ENCODE assay signal across 15 cellular contexts in the genomic region with DNA sequence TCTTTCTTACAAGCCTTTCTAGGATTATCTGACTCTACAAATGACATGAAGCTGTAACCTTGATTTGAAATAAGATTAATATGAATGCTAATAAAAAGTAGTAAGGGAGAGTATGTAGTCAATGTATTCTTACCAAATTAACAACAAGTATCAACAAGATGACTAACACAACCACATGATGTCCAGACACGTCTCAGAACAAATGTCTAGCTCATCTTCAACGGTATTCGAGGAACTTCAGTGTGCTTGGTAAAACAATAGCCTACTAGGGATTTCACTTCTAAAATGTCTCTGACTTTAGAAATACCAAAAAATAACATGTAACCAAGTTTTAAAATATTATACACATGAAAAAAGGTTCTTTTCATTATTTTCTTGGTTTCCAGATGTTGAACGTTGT. TPM values are rescaled to one million over a fixed set of nuclear protein-coding genes. Genes with fewer than 3 reads are reported as not detected.
DNase-seq lines count a peak whose midpoint lies in the region; ATAC-seq and TF ChIP-seq lines count a peak whose summit lies in the region.
"Had no signal": no experiment of that assay in that cellular context is flagged by ENCODE, and none has a peak within 500 bp of the region (broad histone marks: within the 10 kb centered on the region; RNA-seq: fewer than 3 reads in every experiment).

No MANE protein-coding gene starts in this region.

- H3K27me3 ChIP-seq in Loucy (ENCODE audit: insufficient read depth, low read length, poor library complexity, severe bottlenecking): no peaks in the 10 kb centered on the region
- H3K27me3 ChIP-seq in thyroid gland: no peaks in the 10 kb centered on the region
- H3K27me3 ChIP-seq: pancreas had no signal

- POLR2A ChIA-PET in activated CD8-positive, alpha-beta T cell treated with anti-CD3 and anti-CD28 coated beads for 36 hours (lab: Charles Lee): interaction anchor here (0.6 to 1.4 kb wide), 3 partner anchors 9 to 53 kb away, joined by 3 to 4 read pairs (median 3); no protein-coding TSS in a partner anchor
- POLR2A ChIA-PET in activated CD8-positive, alpha-beta T cell treated with anti-CD3 and anti-CD28 coated beads, Interleukin-2, amount 10 ng/mL, durations not matched to agents 7 days and 5 days (lab: Charles Lee): no interaction called here

- H3K9me2 ChIP-seq in Loucy (replicated peaks; ENCODE audit: low read depth, low read length): no peaks in the 10 kb centered on the region

- H3K36me3 ChIP-seq in Loucy (ENCODE audit: insufficient read depth, low read length) (no peaks in the 10 kb centered on the region), thyroid gland (no peaks in the 10 kb centered on the region)
- H3K36me3 ChIP-seq: pancreas had no signal

- peaks cover 24% of the 10 kb centered on the region for H3K36me3 Mint-ChIP-seq in activated CD8-positive, alpha-beta T cell treated with anti-CD3 and anti-CD28 coated beads for 36 hours (ENCODE audit: low read depth)
- H3K36me3 Mint-ChIP-seq in activated CD8-positive, alpha-beta T cell treated with anti-CD3 and anti-CD28 coated beads, Interleukin-2, amount 10 ng/mL, durations not matched to agents 7 days and 5 days (ENCODE audit: low read depth): peaks cover 29% of the 10 kb centered on the region
- peaks cover 5% of the 10 kb centered on the region for H3K36me3 Mint-ChIP-seq in endothelial cell (ENCODE audit: low read depth, unreplicated experiment)

- DNase-seq in activated CD8-positive, alpha-beta T cell treated with anti-CD3 and anti-CD28 coated beads for 36 hours: no peak
- DNase-seq in activated CD8-positive, alpha-beta T cell treated with anti-CD3 and anti-CD28 coated beads, Interleukin-2, amount 10 ng/mL, durations not matched to agents 7 days and 5 days: no peak
- no peak for DNase-seq in endothelial cell (ENCODE audit: low spot score)
- peak; percentile 43 for DNase-seq in renal cortical epithelial cell (ENCODE audit: low read depth)
- DNase-seq in germinal center (ENCODE audit: low spot score): no peak
- DNase-seq in thyroid gland: no peak
- DNase-seq in NCI-H187 (lab: John Stamatoyannopoulos, UW): no peak
- DNase-seq: activated T-cell treated with anti-CD3 and anti-CD28 coated beads, Interleukin-2, amount 50 U/mL, for 1 hour; GF-D8; left ventricle myocardium superior; pancreas; stimulated activated CD4-positive, alpha-beta T cell treated with anti-CD3 and anti-CD28 coated beads, Interleukin-2, amount 100 ng/mL, for 48 hours had no signal

- peaks cover 19% of the 10 kb centered on the region for H4K20me1 ChIP-seq in Loucy (ENCODE audit: insufficient read depth, low read length, poor library complexity, severe bottlenecking)

- no peaks in the 10 kb centered on the region for H3K27me3 Mint-ChIP-seq in activated CD8-positive, alpha-beta T cell treated with anti-CD3 and anti-CD28 coated beads for 36 hours
- no peaks in the 10 kb centered on the region for H3K27me3 Mint-ChIP-seq in activated CD8-positive, alpha-beta T cell treated with anti-CD3 and anti-CD28 coated beads, Interleukin-2, amount 10 ng/mL, durations not matched to agents 7 days and 5 days (ENCODE audit: low read depth)
- H3K27me3 Mint-ChIP-seq in endothelial cell (ENCODE audit: unreplicated experiment): peaks cover 13% of the 10 kb centered on the region
- H3K27me3 Mint-ChIP-seq: central memory CD8-positive, alpha-beta T cell had no signal

- H3K4me1 ChIP-seq in Loucy (ENCODE audit: insufficient read depth, low read length, poor library complexity, severe bottlenecking): peaks cover 55% of the 10 kb centered on the region
- H3K4me1 ChIP-seq in thyroid gland: peaks cover 13 to 16% of the 10 kb centered on the region in 2 donors

- TF ChIP-seq CTCF in activated CD8-positive, alpha-beta T cell treated with anti-CD3 and anti-CD28 coated beads for 36 hours (IDR thresholded peaks at IDR 0.05): no peak
- TF ChIP-seq CTCF in Loucy (conservative IDR thresholded peaks at IDR 0.05; ENCODE audit: low read length) (no peak), endothelial cell (IDR thresholded peaks at IDR 0.05; ENCODE audit: unreplicated experiment) (no peak), thyroid gland (IDR thresholded peaks at IDR 0.05) (no peak)

- H3K9me3 Mint-ChIP-seq in activated CD8-positive, alpha-beta T cell treated with anti-CD3 and anti-CD28 coated beads for 36 hours: no peaks in the 10 kb centered on the region
- no peaks in the 10 kb centered on the region for H3K9me3 Mint-ChIP-seq in activated CD8-positive, alpha-beta T cell treated with anti-CD3 and anti-CD28 coated beads, Interleukin-2, amount 10 ng/mL, durations not matched to agents 7 days and 5 days (ENCODE audit: insufficient read depth)
- H3K9me3 Mint-ChIP-seq in endothelial cell (ENCODE audit: unreplicated experiment): no peaks in the 10 kb centered on the region
- H3K9me3 Mint-ChIP-seq: central memory CD8-positive, alpha-beta T cell had no signal

- H3K27ac ChIP-seq in thyroid gland: no peak overlapping the region
- H3K27ac ChIP-seq: pancreas had no signal

- no peak overlapping the region for H2AFZ ChIP-seq in Loucy (ENCODE audit: low read length)

- H3K4me2 ChIP-seq in Loucy (ENCODE audit: low read depth, low read length, poor library complexity, severe bottlenecking): peak overlapping the region; percentile 85

- no peak overlapping the region for H3K4me3 Mint-ChIP-seq in activated CD8-positive, alpha-beta T cell treated with anti-CD3 and anti-CD28 coated beads for 36 hours
- no peak overlapping the region for H3K4me3 Mint-ChIP-seq in activated CD8-positive, alpha-beta T cell treated with anti-CD3 and anti-CD28 coated beads, Interleukin-2, amount 10 ng/mL, durations not matched to agents 7 days and 5 days
- H3K4me3 Mint-ChIP-seq in endothelial cell (ENCODE audit: unreplicated experiment): no peak overlapping the region
- H3K4me3 Mint-ChIP-seq: central memory CD8-positive, alpha-beta T cell had no signal

- 82 to 85% methylated on average over 4 of the region's 4 CpGs for WGBS in thyroid gland, 2 donors

- H3K9me3 ChIP-seq in Loucy (ENCODE audit: insufficient read depth, low read depth, low read length) (no peaks in the 10 kb centered on the region), thyroid gland (no peaks in the 10 kb centered on the region)
- H3K9me3 ChIP-seq: pancreas had no signal

- peak overlapping the region; percentile 14 for H3K9ac ChIP-seq in Loucy (ENCODE audit: low read depth, low read length, poor library complexity, severe bottlenecking)

- intact Hi-C loops in activated CD8-positive, alpha-beta T cell treated with anti-CD3 and anti-CD28 coated beads for 36 hours (cut with micrococcal nuclease): no loop called here
- intact Hi-C loops in thyroid gland (cut with DNase I): no loop called here

- H3K4me3 ChIP-seq in Loucy (ENCODE audit: low read length, poor library complexity, severe bottlenecking): no peak overlapping the region
- no peak overlapping the region for H3K4me3 ChIP-seq in thyroid gland (replicated peaks in 1 of 3)
- H3K4me3 ChIP-seq: pancreas had no signal

- H3K27ac Mint-ChIP-seq in activated CD8-positive, alpha-beta T cell treated with anti-CD3 and anti-CD28 coated beads for 36 hours: peak overlapping the region; percentile 37
- H3K27ac Mint-ChIP-seq in activated CD8-positive, alpha-beta T cell treated with anti-CD3 and anti-CD28 coated beads, Interleukin-2, amount 10 ng/mL, durations not matched to agents 7 days and 5 days: no peak overlapping the region
- peak overlapping the region; percentile 46 for H3K27ac Mint-ChIP-seq in endothelial cell (ENCODE audit: unreplicated experiment)

- no peak for ATAC-seq in activated CD8-positive, alpha-beta T cell treated with anti-CD3 and anti-CD28 coated beads for 36 hours
- ATAC-seq in activated CD8-positive, alpha-beta T cell treated with anti-CD3 and anti-CD28 coated beads, Interleukin-2, amount 10 ng/mL, durations not matched to agents 7 days and 5 days: no peak
- ATAC-seq: left ventricle myocardium superior, Panc1, pancreas had no signal

- CTCF ChIA-PET in activated CD8-positive, alpha-beta T cell treated with anti-CD3 and anti-CD28 coated beads for 36 hours (lab: Charles Lee): no interaction called here
- CTCF ChIA-PET in activated CD8-positive, alpha-beta T cell treated with anti-CD3 and anti-CD28 coated beads, Interleukin-2, amount 10 ng/mL, durations not matched to agents 7 days and 5 days (lab: Charles Lee): interaction anchor here (0.7 to 2.2 kb wide), 2 partner anchors 10 kb away, joined by 3 to 5 read pairs; no protein-coding TSS in a partner anchor

- H3K4me1 Mint-ChIP-seq in activated CD8-positive, alpha-beta T cell treated with anti-CD3 and anti-CD28 coated beads for 36 hours (ENCODE audit: low read depth): peaks cover 67% of the 10 kb centered on the region
- peaks cover 67% of the 10 kb centered on the region for H3K4me1 Mint-ChIP-seq in activated CD8-positive, alpha-beta T cell treated with anti-CD3 and anti-CD28 coated beads, Interleukin-2, amount 10 ng/mL, durations not matched to agents 7 days and 5 days (ENCODE audit: low read depth)
- H3K4me1 Mint-ChIP-seq in endothelial cell (ENCODE audit: unreplicated experiment): peaks cover 40% of the 10 kb centered on the region

- H3K79me2 ChIP-seq in Loucy (ENCODE audit: insufficient read depth, low read length): peaks cover 86% of the 10 kb centered on the region

- peaks cover 4% of the 10 kb centered on the region; the same call in 1 of the 2 replicates for H3F3A ChIP-seq in Loucy (ENCODE audit: low read depth)

- no peak for TF ChIP-seq POLR2A in thyroid gland (IDR thresholded peaks at IDR 0.05)

RNA-seq across cellular contexts. Expression of a gene that starts 3.4 kb away (rescaled TPM):
- 100 to 1,000 TPM; 259 to 266 TPM for total RNA-seq in activated CD8-positive, alpha-beta T cell treated with anti-CD3 and anti-CD28 coated beads for 36 hours
- total RNA-seq in activated CD8-positive, alpha-beta T cell treated with anti-CD3 and anti-CD28 coated beads, Interleukin-2, amount 10 ng/mL, durations not matched to agents 7 days and 5 days: 100 to 1,000 TPM; 186 to 187 TPM
- total RNA-seq in endothelial cell (ENCODE audit: unreplicated experiment): 364 TPM
- total RNA-seq in renal cortical epithelial cell: 531 and 826 TPM in 2 replicates
- 100 to 1,000 TPM; 303 to 490 (median 435) TPM for total RNA-seq in thyroid gland

RNA-seq across cellular contexts. Expression of a gene that starts 3.6 kb away (rescaled TPM):
- 100 to 1,000 TPM; 210 to 211 TPM for total RNA-seq in activated CD8-positive, alpha-beta T cell treated with anti-CD3 and anti-CD28 coated beads for 36 hours
- 100 to 1,000 TPM; 247 TPM for total RNA-seq in activated CD8-positive, alpha-beta T cell treated with anti-CD3 and anti-CD28 coated beads, Interleukin-2, amount 10 ng/mL, durations not matched to agents 7 days and 5 days
- total RNA-seq in endothelial cell (ENCODE audit: unreplicated experiment) (487 TPM), renal cortical epithelial cell (560 and 750 TPM in 2 replicates), thyroid gland (100 to 1,000 TPM; 340 to 417 (median 365) TPM)

RNA-seq across cellular contexts. Expression of a gene that starts 44.0 kb away (rescaled TPM):
- 10 to 100 TPM; 31.9 to 32.8 TPM for total RNA-seq in activated CD8-positive, alpha-beta T cell treated with anti-CD3 and anti-CD28 coated beads for 36 hours
- 10 to 100 TPM; 19.3 to 22.7 TPM for total RNA-seq in activated CD8-positive, alpha-beta T cell treated with anti-CD3 and anti-CD28 coated beads, Interleukin-2, amount 10 ng/mL, durations not matched to agents 7 days and 5 days
- total RNA-seq in endothelial cell (ENCODE audit: unreplicated experiment) (19.1 TPM), renal cortical epithelial cell (51.6 and 62.0 TPM in 2 replicates), thyroid gland (10 to 100 TPM; 16.9 to 24.1 (median 20.3) TPM)
